ENCODE assay signal across 22 cellular contexts in genomic region chr5:31407921-31408714, GRCh38.
DNase-seq lines count a peak whose midpoint lies in the region; ATAC-seq, FAIRE-seq and TF ChIP-seq lines count a peak whose summit lies in the region.
"Had no signal": no experiment of that assay in that cellular context is flagged by ENCODE, and none has a peak within 500 bp of the region (broad histone marks: within the 10 kb centered on the region; RNA-seq: fewer than 3 reads in every experiment).

No MANE protein-coding gene starts in this region.

- DNase-seq in activated T-cell treated with anti-CD3 and anti-CD28 coated beads, Interleukin-2, amount 50 U/mL, for 72 hours = no peak
- DNase-seq in activated T-cell treated with anti-CD3 and anti-CD28 coated beads for 4 hours (no peak), astrocyte of the spinal cord (ENCODE audit: low read depth, low spot score) (peak; percentile 14), keratinocyte (ENCODE audit: low read depth, low spot score) (peak; percentile 35), NCI-H510A treated with DMSO at 0.1 percent for 48 hours (lab: John Stamatoyannopoulos, UW) (no peak), NCI-H345 treated with DMSO at 0.1 percent for 48 hours (lab: John Stamatoyannopoulos, UW; ENCODE audit: unreplicated experiment) (no peak)
- DNase-seq: activated CD4-positive, CD25-positive, alpha-beta regulatory T cell; activated CD8-positive, alpha-beta memory T cell treated with anti-CD3 and anti-CD28 coated beads, Interleukin-2, amount 10 ng/mL, durations not matched to agents 7 days and 5 days; activated naive CD4-positive, alpha-beta T cell; cerebellar nuclear complex; Kasumi-1; NCI-H1694 treated with DMSO at 0.1 percent for 48 hours; NCI-H524; stimulated activated CD4-positive, alpha-beta T cell treated with anti-CD3 and anti-CD28 coated beads, Interleukin-2, amount 100 ng/mL, for 24 hours; stimulated activated CD8-positive, alpha-beta memory T cell treated with anti-CD3 and anti-CD28 coated beads, Interleukin-4, amount 100 ng/mL, for 48 hours; T-helper 1 cell; transverse colon had no signal

- H3K79me2 ChIP-seq in keratinocyte (ENCODE audit: control insufficient read depth, insufficient read depth, low read length) = no peaks in the 10 kb centered on the region

- H3K9me3 ChIP-seq in keratinocyte (ENCODE audit: control insufficient read depth, low read depth, low read length) = no peaks in the 10 kb centered on the region
- H3K9me3 ChIP-seq: heart right ventricle, transverse colon had no signal

- no peaks in the 10 kb centered on the region for H3K9me1 ChIP-seq in keratinocyte (ENCODE audit: control insufficient read depth, extremely low read depth, insufficient read depth, low read length)

- no peak overlapping the region for H2AFZ ChIP-seq in keratinocyte (ENCODE audit: control insufficient read depth, low read length)

- no peak overlapping the region for H3K4me3 Mint-ChIP-seq in activated T-cell treated with anti-CD3 and anti-CD28 coated beads, Interleukin-2, amount 50 U/mL, for 72 hours
- H3K4me3 Mint-ChIP-seq: activated CD8-positive, alpha-beta memory T cell treated with anti-CD3 and anti-CD28 coated beads, Interleukin-2, amount 10 ng/mL, durations not matched to agents 7 days and 5 days had no signal

- H3K27me3 ChIP-seq in keratinocyte (ENCODE audit: control insufficient read depth, extremely low read depth, insufficient read depth, low read length) = no peaks in the 10 kb centered on the region
- H3K27me3 ChIP-seq: heart right ventricle, transverse colon had no signal

- peaks cover 1 to 28% of the 10 kb centered on the region in 2 donors for H3K36me3 Mint-ChIP-seq in activated T-cell treated with anti-CD3 and anti-CD28 coated beads, Interleukin-2, amount 50 U/mL, for 72 hours (ENCODE audit: insufficient read depth in 2 of 2)

- H3K27ac ChIP-seq in keratinocyte (ENCODE audit: control insufficient read depth, insufficient read depth, low read length) = peak overlapping the region; percentile 49
- H3K27ac ChIP-seq: 22Rv1, transverse colon had no signal

- peak; percentile 60 for FAIRE-seq in keratinocyte (lab: Jason Lieb, UNC)

- H3K4me1 Mint-ChIP-seq in activated T-cell treated with anti-CD3 and anti-CD28 coated beads, Interleukin-2, amount 50 U/mL, for 72 hours (ENCODE audit: low read depth) = peaks cover 7% of the 10 kb centered on the region
- H3K4me1 Mint-ChIP-seq: activated CD8-positive, alpha-beta memory T cell treated with anti-CD3 and anti-CD28 coated beads, Interleukin-2, amount 10 ng/mL, durations not matched to agents 7 days and 5 days had no signal

- dilution Hi-C loops in keratinocyte (cut with MboI; ENCODE audit: extremely low pct_ligation_motif_present, low sequenced_read_pairs) = no loop called here

- peaks cover 1 to 6% of the 10 kb centered on the region in 2 experiments for H3K36me3 ChIP-seq in keratinocyte (ENCODE audit: control insufficient read depth in 2 of 2, extremely low read depth in 1 of 2, insufficient read depth in 2 of 2, low read length in 2 of 2)

- H3K9ac ChIP-seq in keratinocyte (ENCODE audit: control insufficient read depth, extremely low read depth, insufficient read depth, low read length) = no peak overlapping the region

- no peaks in the 10 kb centered on the region for H3K9me3 Mint-ChIP-seq in activated T-cell treated with anti-CD3 and anti-CD28 coated beads, Interleukin-2, amount 50 U/mL, for 72 hours

- H3K27ac Mint-ChIP-seq in activated T-cell treated with anti-CD3 and anti-CD28 coated beads, Interleukin-2, amount 50 U/mL, for 72 hours = peak overlapping the region; percentile 69
- H3K27ac Mint-ChIP-seq: activated CD8-positive, alpha-beta memory T cell treated with anti-CD3 and anti-CD28 coated beads, Interleukin-2, amount 10 ng/mL, durations not matched to agents 7 days and 5 days had no signal

- ATAC-seq in activated T-cell treated with anti-CD3 and anti-CD28 coated beads, Interleukin-2, amount 50 U/mL, for 72 hours (replicated peaks in 1 of 2) = no peak
- no peak for ATAC-seq in HG02852 (IDR thresholded peaks at IDR 0.05; ENCODE audit: unreplicated experiment)
- ATAC-seq in HG03457 (IDR thresholded peaks at IDR 0.05; ENCODE audit: unreplicated experiment) = no peak
- ATAC-seq: activated CD8-positive, alpha-beta memory T cell treated with anti-CD3 and anti-CD28 coated beads, Interleukin-2, amount 10 ng/mL, durations not matched to agents 7 days and 5 days; left lobe of liver had no signal

- H3K4me3 ChIP-seq in astrocyte of the spinal cord (ENCODE audit: low read depth, low read length) (no peak overlapping the region), keratinocyte (ENCODE audit: control insufficient read depth in 2 of 3, extremely low read depth in 1 of 3, insufficient read depth in 2 of 3, low read depth in 1 of 3, low read length in 3 of 3) (peak overlapping the region in 1 of 3 experiments; percentile 33)
- H3K4me3 ChIP-seq: heart right ventricle, transverse colon had no signal

- no peaks in the 10 kb centered on the region for H3K27me3 Mint-ChIP-seq in activated T-cell treated with anti-CD3 and anti-CD28 coated beads, Interleukin-2, amount 50 U/mL, for 72 hours (ENCODE audit: low read depth)
- H3K27me3 Mint-ChIP-seq: activated CD8-positive, alpha-beta memory T cell treated with anti-CD3 and anti-CD28 coated beads, Interleukin-2, amount 10 ng/mL, durations not matched to agents 7 days and 5 days had no signal

- no peak for TF ChIP-seq CTCF in astrocyte of the spinal cord (IDR thresholded peaks at IDR 0.05; ENCODE audit: low read depth, low read length)
- no peak for TF ChIP-seq CTCF in keratinocyte (optimal IDR thresholded peaks at IDR 0.05 in 1 of 3, IDR thresholded peaks at IDR 0.05 in 1 of 3, conservative IDR thresholded peaks at IDR 0.05 in 1 of 3; ENCODE audit: extremely low read depth in 1 of 3, insufficient read depth in 2 of 3, low read length in 3 of 3)

- in situ Hi-C loops in astrocyte of the spinal cord (cut with HindIII; ENCODE audit: low sequenced_read_pairs) = no loop called here

- peak overlapping the region; percentile 42 for H3K4me2 ChIP-seq in keratinocyte (ENCODE audit: control insufficient read depth, extremely low read depth, insufficient read depth, low read depth, low read length)

- no peaks in the 10 kb centered on the region for H4K20me1 ChIP-seq in keratinocyte (ENCODE audit: control insufficient read depth, extremely low read depth, insufficient read depth, low read length)

- H3K4me1 ChIP-seq in keratinocyte (ENCODE audit: control insufficient read depth, extremely low read depth, insufficient read depth, low read length) = peaks cover 29% of the 10 kb centered on the region
- H3K4me1 ChIP-seq: transverse colon had no signal

Comparison
In these comparisons a context has a peak if more than half of its experiments do, and no peak if none do; other contexts are left out.
1. DNase-seq: peak in astrocyte of the spinal cord (single experiment) and keratinocyte (single experiment); none in activated T-cell treated with anti-CD3 and anti-CD28 coated beads, Interleukin-2, amount 50 U/mL, for 72 hours (0 of 2), activated T-cell treated with anti-CD3 and anti-CD28 coated beads for 4 hours (single experiment), NCI-H510A treated with DMSO at 0.1 percent for 48 hours (single experiment) and NCI-H345 treated with DMSO at 0.1 percent for 48 hours (single experiment).